7 cellular contexts compared by ENCODE assay signal in genomic region chr6:136764522-136764993, GRCh38. TPM values are rescaled to one million over a fixed set of nuclear protein-coding genes. Genes with fewer than 3 reads are reported as not detected.
DNase-seq lines count a peak whose midpoint lies in the region; ATAC-seq and TF ChIP-seq lines count a peak whose summit lies in the region.

No MANE protein-coding gene starts in this region.

- no peak for TF ChIP-seq CTCF in Caco-2 (IDR thresholded peaks at IDR 0.05; ENCODE audit: insufficient read depth in 1 of 2, low read depth in 1 of 2, low read length in 1 of 2, severe bottlenecking in 1 of 2, unreplicated experiment in 1 of 2)
- TF ChIP-seq CTCF in HFFc6 (IDR thresholded peaks at IDR 0.05) = no peak

- H3K4me1 Mint-ChIP-seq in natural killer cell treated with Interleukin-12 subunit alpha and Interleukin-12 subunit beta and Interleukin-15 and Interleukin-18, amount 100 ng/mL, for 72 hours (ENCODE audit: low read depth in 2 of 2) = peaks cover 74 to 76% of the 10 kb centered on the region in 2 donors
- H3K4me1 Mint-ChIP-seq in Caco-2 (ENCODE audit: low read depth, unreplicated experiment) (no peaks in the 10 kb centered on the region), HFFc6 (ENCODE audit: low read depth) (peaks cover 51% of the 10 kb centered on the region)

- no peaks in the 10 kb centered on the region for H3K36me3 Mint-ChIP-seq in natural killer cell treated with Interleukin-12 subunit alpha and Interleukin-12 subunit beta and Interleukin-15 and Interleukin-18, amount 100 ng/mL, for 72 hours
- H3K36me3 Mint-ChIP-seq in Caco-2 (ENCODE audit: insufficient read depth, unreplicated experiment) (no peaks in the 10 kb centered on the region), HFFc6 (ENCODE audit: low read depth) (no peaks in the 10 kb centered on the region; the same call in 1 of the 2 replicates)

- CTCF ChIA-PET in Caco-2 (lab: Charles Lee) = no interaction called here

- H3K4me1 ChIP-seq in Caco-2 = no peaks in the 10 kb centered on the region

- ATAC-seq in GM18873 (IDR thresholded peaks at IDR 0.05; ENCODE audit: low FRiP score, unreplicated experiment) = peak; percentile 40
- ATAC-seq in HG02588 (IDR thresholded peaks at IDR 0.05; ENCODE audit: unreplicated experiment) = peak; percentile 48
- peak; percentile 55 to 62 for ATAC-seq in natural killer cell treated with Interleukin-12 subunit alpha and Interleukin-12 subunit beta and Interleukin-15 and Interleukin-18, amount 100 ng/mL, for 72 hours

- H3K27me3 ChIP-seq in Caco-2 (replicated peaks; ENCODE audit: control insufficient read depth, insufficient read depth, low read length) = no peaks in the 10 kb centered on the region

- DNase-seq in NAMALWA (ENCODE audit: low spot score) (peak; percentile 86), Caco-2 (no peak), NCI-H526 treated with DMSO at 0.1 percent for 48 hours (lab: John Stamatoyannopoulos, UW) (no peak), HFFc6 (no peak)
- no peak for DNase-seq in natural killer cell treated with Interleukin-12 subunit alpha and Interleukin-12 subunit beta and Interleukin-15 and Interleukin-18, amount 100 ng/mL, for 72 hours (ENCODE audit: low spot score)

- no peaks in the 10 kb centered on the region for H3K36me3 ChIP-seq in Caco-2 (ENCODE audit: control insufficient read depth, insufficient read depth, low read length)

- peak overlapping the region; percentile 66 for H3K4me3 Mint-ChIP-seq in natural killer cell treated with Interleukin-12 subunit alpha and Interleukin-12 subunit beta and Interleukin-15 and Interleukin-18, amount 100 ng/mL, for 72 hours
- H3K4me3 Mint-ChIP-seq in Caco-2 (ENCODE audit: unreplicated experiment) = no peak overlapping the region
- H3K4me3 Mint-ChIP-seq in HFFc6 = no peak overlapping the region

- POLR2A ChIA-PET in Caco-2 (lab: Charles Lee) = no interaction called here

- no peaks in the 10 kb centered on the region for H3K27me3 Mint-ChIP-seq in natural killer cell treated with Interleukin-12 subunit alpha and Interleukin-12 subunit beta and Interleukin-15 and Interleukin-18, amount 100 ng/mL, for 72 hours
- H3K27me3 Mint-ChIP-seq in Caco-2 (ENCODE audit: insufficient read depth, unreplicated experiment) (no peaks in the 10 kb centered on the region), HFFc6 (ENCODE audit: insufficient read depth) (no peaks in the 10 kb centered on the region)

- no peak overlapping the region for H3K4me3 ChIP-seq in Caco-2 (ENCODE audit: low read depth, low read length)

- H3K27ac Mint-ChIP-seq in natural killer cell treated with Interleukin-12 subunit alpha and Interleukin-12 subunit beta and Interleukin-15 and Interleukin-18, amount 100 ng/mL, for 72 hours = peak overlapping the region; percentile 84 to 95
- H3K27ac Mint-ChIP-seq in Caco-2 (ENCODE audit: unreplicated experiment) (no peak overlapping the region), HFFc6 (no peak overlapping the region)

- no peaks in the 10 kb centered on the region for H3K9me3 ChIP-seq in Caco-2

- H3K9me3 Mint-ChIP-seq in natural killer cell treated with Interleukin-12 subunit alpha and Interleukin-12 subunit beta and Interleukin-15 and Interleukin-18, amount 100 ng/mL, for 72 hours = no peaks in the 10 kb centered on the region
- no peaks in the 10 kb centered on the region for H3K9me3 Mint-ChIP-seq in Caco-2 (ENCODE audit: unreplicated experiment)
- H3K9me3 Mint-ChIP-seq in HFFc6 = no peaks in the 10 kb centered on the region

- intact Hi-C loops in Caco-2 (cut with micrococcal nuclease; ENCODE audit: unreplicated experiment) = no loop called here

- no TSS peak for BruUV-seq in Caco-2 (replicated peaks; lab: Mats Ljungman, UMichigan)

RNA-seq across cellular contexts. Expression of gene MAP3K5, which starts 27.7 kb away (rescaled TPM):
- total RNA-seq in natural killer cell treated with Interleukin-12 subunit alpha and Interleukin-12 subunit beta and Interleukin-15 and Interleukin-18, amount 100 ng/mL, for 72 hours = 10 to 100 TPM; 27.9 to 33.0 TPM
- 2.1 and 2.3 TPM in 2 replicates for total RNA-seq in Caco-2 (2022)
- 10 to 100 TPM; 11.9 to 22.2 (median 19.1) TPM for total RNA-seq in HFFc6 (2021; fragmentation: NEBNext Ultra II Directional; extraction: Animal tissue kit (Norgen Biotek cat#: 25700))

RNA-seq across cellular contexts. Expression of gene PEX7, which starts 57.8 kb away (rescaled TPM):
- total RNA-seq in natural killer cell treated with Interleukin-12 subunit alpha and Interleukin-12 subunit beta and Interleukin-15 and Interleukin-18, amount 100 ng/mL, for 72 hours = 1 to 10 TPM; 4.2 to 5.9 TPM
- 6.1 and 6.4 TPM in 2 replicates for total RNA-seq in Caco-2 (2022)
- total RNA-seq in HFFc6 (2021; fragmentation: NEBNext Ultra II Directional; extraction: Animal tissue kit (Norgen Biotek cat#: 25700)) = 1 to 10 TPM; 6.4 to 7.6 (median 7.3) TPM

Comparison
In these comparisons a context has a peak if more than half of its experiments do, and no peak if none do; other contexts are left out.
1. H3K27ac Mint-ChIP-seq: peak in natural killer cell treated with Interleukin-12 subunit alpha and Interleukin-12 subunit beta and Interleukin-15 and Interleukin-18, amount 100 ng/mL, for 72 hours (2 of 2); none in Caco-2 (single experiment) and HFFc6 (single experiment).
2. Peak in every context shown above with its lines, with median percentiles within 50 percentile points of each other: ATAC-seq.